Comparison of ENCODE assay signal across 9 cellular contexts in genomic region chr1:207884276-207885029, GRCh38. TPM values are rescaled to one million over a fixed set of nuclear protein-coding genes. Genes with fewer than 3 reads are reported as not detected.
DNase-seq lines count a peak whose midpoint lies in the region; ATAC-seq and TF ChIP-seq lines count a peak whose summit lies in the region.
"Had no signal": no experiment of that assay in that cellular context is flagged by ENCODE, and none has a peak within 500 bp of the region (broad histone marks: within the 10 kb centered on the region; RNA-seq: fewer than 3 reads in every experiment).

No MANE protein-coding gene starts in this region.

- H3K36me3 Mint-ChIP-seq in CD8-positive, alpha-beta memory T cell = peaks cover 0 to 2% (median 1%) of the 10 kb centered on the region in 3 donors
- no peaks in the 10 kb centered on the region for H3K36me3 Mint-ChIP-seq in natural killer cell treated with Interleukin-12 subunit alpha and Interleukin-12 subunit beta and Interleukin-15 and Interleukin-18, amount 100 ng/mL, for 72 hours
- H3K36me3 Mint-ChIP-seq: brain had no signal

- POLR2A ChIA-PET in CD8-positive, alpha-beta memory T cell (lab: Charles Lee) = interaction anchor here (1.0 to 2.6 kb wide), 5 partner anchors 11 to 79 kb away, joined by 3 to 14 read pairs (median 4); no protein-coding TSS in a partner anchor

- H3K4me3 Mint-ChIP-seq in CD8-positive, alpha-beta memory T cell = peak overlapping the region; percentile 78 to 90 (median 86)
- peak overlapping the region; percentile 91 for H3K4me3 Mint-ChIP-seq in natural killer cell treated with Interleukin-12 subunit alpha and Interleukin-12 subunit beta and Interleukin-15 and Interleukin-18, amount 100 ng/mL, for 72 hours
- H3K4me3 Mint-ChIP-seq: brain had no signal

- H3K79me2 ChIP-seq in Karpas-422 (ENCODE audit: low read length) = no peaks in the 10 kb centered on the region

- no peaks in the 10 kb centered on the region for H3K9me3 ChIP-seq in CD8-positive, alpha-beta memory T cell (ENCODE audit: low read length)
- H3K9me3 ChIP-seq in Karpas-422 (ENCODE audit: low read length) = no peaks in the 10 kb centered on the region
- no peaks in the 10 kb centered on the region for H3K9me3 ChIP-seq in ascending aorta

- H4K20me1 ChIP-seq in Karpas-422 (ENCODE audit: insufficient read depth, low read depth, low read length) = no peaks in the 10 kb centered on the region

- H3K27me3 ChIP-seq in CD8-positive, alpha-beta memory T cell (ENCODE audit: insufficient read depth, low read length, poor library complexity, severe bottlenecking) = no peaks in the 10 kb centered on the region
- 0 out of 2 replicates have a peak, but pooled peaks cover 3% of the 10 kb centered on the region for H3K27me3 ChIP-seq in Karpas-422 (ENCODE audit: low read length)
- no peaks in the 10 kb centered on the region for H3K27me3 ChIP-seq in ascending aorta

- H3K9me2 ChIP-seq in Karpas-422 (replicated peaks; ENCODE audit: insufficient read depth, low read length) = no peaks in the 10 kb centered on the region

- H3K4me2 ChIP-seq in Karpas-422 (ENCODE audit: low read depth, low read length, poor library complexity, severe bottlenecking) = no peak overlapping the region

- no peak overlapping the region for H3K27ac ChIP-seq in CD8-positive, alpha-beta memory T cell (ENCODE audit: low read depth, low read length)
- H3K27ac ChIP-seq in Karpas-422 (ENCODE audit: low read length) = no peak overlapping the region
- H3K27ac ChIP-seq in ascending aorta = peak overlapping the region; percentile 21 to 57

- no peak overlapping the region for H3K4me3 ChIP-seq in CD8-positive, alpha-beta memory T cell (ENCODE audit: low read length)
- H3K4me3 ChIP-seq in Karpas-422 (ENCODE audit: low read length) (no peak overlapping the region), ascending aorta (no peak overlapping the region)

- H3K4me1 Mint-ChIP-seq in CD8-positive, alpha-beta memory T cell = peaks cover 33 to 38% (median 37%) of the 10 kb centered on the region in 3 donors
- H3K4me1 Mint-ChIP-seq in natural killer cell treated with Interleukin-12 subunit alpha and Interleukin-12 subunit beta and Interleukin-15 and Interleukin-18, amount 100 ng/mL, for 72 hours (ENCODE audit: low read depth in 2 of 2) = peaks cover 31 to 35% of the 10 kb centered on the region in 2 donors

- no peak for DNase-seq in CD8-positive, alpha-beta memory T cell
- DNase-seq in Karpas-422 = no peak
- peak in 1 of 2 donors; percentile 57 for DNase-seq in ascending aorta (ENCODE audit: low spot score in 2 of 2)
- DNase-seq in natural killer cell treated with Interleukin-12 subunit alpha and Interleukin-12 subunit beta and Interleukin-15 and Interleukin-18, amount 100 ng/mL, for 72 hours (ENCODE audit: low spot score) = no peak
- DNase-seq in DMS114 treated with DMSO at 0.1 percent for 48 hours (lab: John Stamatoyannopoulos, UW; ENCODE audit: unreplicated experiment) = no peak

- H3K36me3 ChIP-seq in CD8-positive, alpha-beta memory T cell (ENCODE audit: insufficient read depth, low read length) = no peaks in the 10 kb centered on the region
- H3K36me3 ChIP-seq in Karpas-422 (ENCODE audit: insufficient read depth, low read length) = no peaks in the 10 kb centered on the region
- H3K36me3 ChIP-seq in ascending aorta = no peaks in the 10 kb centered on the region

- H2AFZ ChIP-seq in Karpas-422 (ENCODE audit: low read length) = peak overlapping the region; percentile 68; the same call in 1 of the 2 replicates

- H3K9me3 Mint-ChIP-seq in CD8-positive, alpha-beta memory T cell = no peaks in the 10 kb centered on the region
- no peaks in the 10 kb centered on the region for H3K9me3 Mint-ChIP-seq in natural killer cell treated with Interleukin-12 subunit alpha and Interleukin-12 subunit beta and Interleukin-15 and Interleukin-18, amount 100 ng/mL, for 72 hours

- TF ChIP-seq CTCF in ascending aorta (IDR thresholded peaks at IDR 0.05) = no peak

- CTCF ChIA-PET in CD8-positive, alpha-beta memory T cell (lab: Charles Lee) = interaction anchor here (0.6 to 9.2 kb wide), 32 partner anchors 9 to 129 kb away, joined by 3 to 244 read pairs (median 5); partner anchors contain the start of gene CD34

- no peak for ATAC-seq in natural killer cell treated with Interleukin-12 subunit alpha and Interleukin-12 subunit beta and Interleukin-15 and Interleukin-18, amount 100 ng/mL, for 72 hours
- ATAC-seq in HG03378 (IDR thresholded peaks at IDR 0.05; ENCODE audit: unreplicated experiment) (no peak), esophagus mucosa (no peak), HG03432 (IDR thresholded peaks at IDR 0.05; ENCODE audit: unreplicated experiment) (no peak)

- intact Hi-C loops in ascending aorta (cut with DNase I) = loop anchor here (1.0 kb wide), 1 partner anchor 79 kb away; no protein-coding TSS in a partner anchor

- peaks cover 8 to 15% of the 10 kb centered on the region in 2 donors for H3K27me3 Mint-ChIP-seq in CD8-positive, alpha-beta memory T cell
- H3K27me3 Mint-ChIP-seq in natural killer cell treated with Interleukin-12 subunit alpha and Interleukin-12 subunit beta and Interleukin-15 and Interleukin-18, amount 100 ng/mL, for 72 hours = peaks cover 10% of the 10 kb centered on the region in 2 donors

- H3K4me1 ChIP-seq in CD8-positive, alpha-beta memory T cell (ENCODE audit: insufficient read depth, low read length) = peaks cover 28% of the 10 kb centered on the region
- H3K4me1 ChIP-seq in Karpas-422 (ENCODE audit: low read length) (peaks cover 19% of the 10 kb centered on the region), ascending aorta (peaks cover 6 to 20% of the 10 kb centered on the region in 2 donors)

- peak overlapping the region; percentile 59 to 100 (median 96) for H3K27ac Mint-ChIP-seq in CD8-positive, alpha-beta memory T cell
- H3K27ac Mint-ChIP-seq in natural killer cell treated with Interleukin-12 subunit alpha and Interleukin-12 subunit beta and Interleukin-15 and Interleukin-18, amount 100 ng/mL, for 72 hours = peak overlapping the region; percentile 89 to 93

- no peak overlapping the region for H3K9ac ChIP-seq in Karpas-422 (ENCODE audit: low read length)

RNA-seq across cellular contexts. Expression of gene CD34, which starts 26.5 kb away (rescaled TPM):
- total RNA-seq in CD8-positive, alpha-beta memory T cell = not detected
- polyA plus RNA-seq in CD8-positive, alpha-beta memory T cell = not detected
- 0.04 TPM in 1 of 2 replicates, not detected in the other for total RNA-seq in Karpas-422 (2014; rRNA removed; shearing (Covaris generic); ENCODE audit: low replicate concordance)
- total RNA-seq in ascending aorta = 142 TPM
- total RNA-seq in natural killer cell treated with Interleukin-12 subunit alpha and Interleukin-12 subunit beta and Interleukin-15 and Interleukin-18, amount 100 ng/mL, for 72 hours = not detected
- 4.3 TPM for total RNA-seq in esophagus mucosa

Comparison
In these comparisons a context has a peak if more than half of its experiments do, and no peak if none do; other contexts are left out.
1. H3K27ac ChIP-seq: peak in ascending aorta (2 of 2); none in CD8-positive, alpha-beta memory T cell (single experiment) and Karpas-422 (single experiment).
2. RNA of gene CD34, which starts 26.5 kb away (total RNA-seq): 142 TPM in ascending aorta (single experiment); 4.3 TPM in esophagus mucosa (single experiment), 0.04 TPM in Karpas-422, not detected in natural killer cell treated with Interleukin-12 subunit alpha and Interleukin-12 subunit beta and Interleukin-15 and Interleukin-18, amount 100 ng/mL, for 72 hours and not detected in CD8-positive, alpha-beta memory T cell; every median in the first group is over 10 times any median in the second.